ENCODE assay signal across 19 cellular contexts in the genomic region with DNA sequence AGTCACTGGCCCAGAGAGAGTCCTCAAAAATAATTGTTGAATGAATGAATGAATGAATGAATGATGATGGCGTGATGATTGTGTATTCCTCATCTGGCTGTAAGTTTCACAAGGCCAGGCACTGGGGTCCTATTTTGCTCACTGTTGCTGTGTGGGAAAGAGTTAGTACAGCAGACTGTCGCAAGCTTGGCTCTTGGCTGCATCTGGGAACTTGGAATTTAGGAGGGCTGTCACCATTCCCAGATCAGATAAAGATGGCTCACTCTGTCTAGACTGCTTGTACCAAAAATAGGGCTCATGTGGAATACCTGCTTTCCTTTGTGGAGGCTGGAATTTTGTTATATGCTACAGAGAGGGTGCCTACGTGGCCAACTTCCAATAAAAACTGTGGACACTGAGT.
"Had no signal": no experiment of that assay in that cellular context is flagged by ENCODE, and none has a peak within 500 bp of the region (broad histone marks: within the 10 kb centered on the region; RNA-seq: fewer than 3 reads in every experiment).

No MANE protein-coding gene starts in this region.

- H3K9me3 ChIP-seq: MG63, SJSA1 had no signal

- H3K4me3 ChIP-seq: MG63, SJSA1, SK-N-MC had no signal

- H3K27ac ChIP-seq: SK-N-MC had no signal

- H3K36me3 ChIP-seq: MG63, SJSA1 had no signal

- DNase-seq: KBM-7, MG63, NCI-H1092 treated with DMSO at 0.1 percent for 48 hours, NCI-H1436, NCI-H187, NCI-H2029, NCI-H2081 treated with DMSO at 0.1 percent for 48 hours, NCI-H2171, NCI-H226, NCI-H446, NCI-H510A, NCI-H524 treated with DMSO at 0.1 percent for 48 hours, NCI-H69, NCI-H774, Right ventricle myocardium superior, RPMI8226, SIG-M5 had no signal

- H3K27me3 ChIP-seq: MG63, SJSA1 had no signal
